Comparison of ENCODE assay signal across 15 cellular contexts in genomic region chrX:78330540-78330939, GRCh38. TPM values are rescaled to one million over a fixed set of nuclear protein-coding genes. Genes with fewer than 3 reads are reported as not detected.
DNase-seq lines count a peak whose midpoint lies in the region; ATAC-seq lines count a peak whose summit lies in the region.
"Had no signal": no experiment of that assay in that cellular context is flagged by ENCODE, and none has a peak within 500 bp of the region (broad histone marks: within the 10 kb centered on the region; RNA-seq: fewer than 3 reads in every experiment).

No MANE protein-coding gene starts in this region.

- no peaks in the 10 kb centered on the region for H3K9me3 Mint-ChIP-seq in activated CD4-positive, alpha-beta memory T cell treated with anti-CD3 and anti-CD28 coated beads for 36 hours
- H3K9me3 Mint-ChIP-seq in activated CD4-positive, alpha-beta memory T cell treated with anti-CD3 and anti-CD28 coated beads, Interleukin-2, amount 10 ng/mL, durations not matched to agents 7 days and 5 days = peaks cover 4% of the 10 kb centered on the region
- no peaks in the 10 kb centered on the region for H3K9me3 Mint-ChIP-seq in IgD-negative memory B cell
- no peaks in the 10 kb centered on the region for H3K9me3 Mint-ChIP-seq in stimulated activated effector memory CD8-positive, alpha-beta T cell treated with anti-CD3 and anti-CD28 coated beads, Interleukin-12 subunit alpha, Interleukin-12 subunit beta, amount 100 ng/mL, for 72 hours
- H3K9me3 Mint-ChIP-seq: CD8-positive, alpha-beta memory T cell; central memory CD8-positive, alpha-beta T cell had no signal

- POLR2A ChIA-PET in activated CD4-positive, alpha-beta memory T cell treated with anti-CD3 and anti-CD28 coated beads for 36 hours (lab: Charles Lee) = interaction anchor here (1.0 kb wide), 1 partner anchor 8 kb away, joined by 4 read pairs; no protein-coding TSS in a partner anchor
- POLR2A ChIA-PET in activated CD4-positive, alpha-beta memory T cell treated with anti-CD3 and anti-CD28 coated beads, Interleukin-2, amount 10 ng/mL, durations not matched to agents 7 days and 5 days (lab: Charles Lee) = interaction anchor here (2.5 kb wide), 1 partner anchor 8 kb away, joined by 7 read pairs; no protein-coding TSS in a partner anchor

- intact Hi-C loops in activated CD4-positive, alpha-beta memory T cell treated with anti-CD3 and anti-CD28 coated beads for 36 hours (cut with micrococcal nuclease) = loop anchor here (1.0 to 5.0 kb wide), 3 partner anchors 16 to 433 kb away; partner anchors contain the start of genes COX7B and MAGT1

- peaks cover 68% of the 10 kb centered on the region for H3K4me1 Mint-ChIP-seq in activated CD4-positive, alpha-beta memory T cell treated with anti-CD3 and anti-CD28 coated beads for 36 hours (ENCODE audit: low read depth)
- H3K4me1 Mint-ChIP-seq in activated CD4-positive, alpha-beta memory T cell treated with anti-CD3 and anti-CD28 coated beads, Interleukin-2, amount 10 ng/mL, durations not matched to agents 7 days and 5 days = peaks cover 66% of the 10 kb centered on the region
- H3K4me1 Mint-ChIP-seq in IgD-negative memory B cell = peaks cover 49 to 68% (median 64%) of the 10 kb centered on the region in 3 donors
- peaks cover 16% of the 10 kb centered on the region for H3K4me1 Mint-ChIP-seq in stimulated activated effector memory CD8-positive, alpha-beta T cell treated with anti-CD3 and anti-CD28 coated beads, Interleukin-12 subunit alpha, Interleukin-12 subunit beta, amount 100 ng/mL, for 72 hours

- peak; percentile 41 for ATAC-seq in GM19463 (IDR thresholded peaks at IDR 0.05; ENCODE audit: unreplicated experiment)
- ATAC-seq in stimulated activated effector memory CD8-positive, alpha-beta T cell treated with anti-CD3 and anti-CD28 coated beads, Interleukin-12 subunit alpha, Interleukin-12 subunit beta, amount 100 ng/mL, for 72 hours = peak; percentile 70
- ATAC-seq in GM21367 (IDR thresholded peaks at IDR 0.05; ENCODE audit: unreplicated experiment) = no peak

- DNase-seq in activated CD4-positive, alpha-beta memory T cell treated with anti-CD3 and anti-CD28 coated beads for 36 hours = no peak
- DNase-seq in activated CD4-positive, alpha-beta memory T cell treated with anti-CD3 and anti-CD28 coated beads, Interleukin-2, amount 10 ng/mL, durations not matched to agents 7 days and 5 days = no peak
- no peak for DNase-seq in stimulated activated effector memory CD8-positive, alpha-beta T cell treated with anti-CD3 and anti-CD28 coated beads, Interleukin-12 subunit alpha, Interleukin-12 subunit beta, amount 100 ng/mL, for 72 hours (ENCODE audit: low spot score in 2 of 2)
- no peak for DNase-seq in activated effector memory CD4-positive, alpha-beta T cell treated with anti-CD3 and anti-CD28 coated beads, Interleukin-2, amount 50 U/mL, for 16 hours
- DNase-seq in stimulated activated CD8-positive, alpha-beta memory T cell treated with anti-CD3 and anti-CD28 coated beads, Interleukin-4, amount 100 ng/mL, for 48 hours = no peak
- DNase-seq: CD8-positive, alpha-beta memory T cell; NCI-H1417; NCI-H345; SHP77 treated with DMSO at 0.1 percent for 48 hours; substantia nigra had no signal

- no peaks in the 10 kb centered on the region for H3K36me3 Mint-ChIP-seq in activated CD4-positive, alpha-beta memory T cell treated with anti-CD3 and anti-CD28 coated beads for 36 hours
- peaks cover 8% of the 10 kb centered on the region for H3K36me3 Mint-ChIP-seq in activated CD4-positive, alpha-beta memory T cell treated with anti-CD3 and anti-CD28 coated beads, Interleukin-2, amount 10 ng/mL, durations not matched to agents 7 days and 5 days (ENCODE audit: low read depth)
- H3K36me3 Mint-ChIP-seq in IgD-negative memory B cell = no peaks in the 10 kb centered on the region
- H3K36me3 Mint-ChIP-seq in stimulated activated effector memory CD8-positive, alpha-beta T cell treated with anti-CD3 and anti-CD28 coated beads, Interleukin-12 subunit alpha, Interleukin-12 subunit beta, amount 100 ng/mL, for 72 hours = no peaks in the 10 kb centered on the region
- H3K36me3 Mint-ChIP-seq: CD8-positive, alpha-beta memory T cell had no signal

- H3K27me3 Mint-ChIP-seq in activated CD4-positive, alpha-beta memory T cell treated with anti-CD3 and anti-CD28 coated beads for 36 hours = no peaks in the 10 kb centered on the region
- no peaks in the 10 kb centered on the region for H3K27me3 Mint-ChIP-seq in activated CD4-positive, alpha-beta memory T cell treated with anti-CD3 and anti-CD28 coated beads, Interleukin-2, amount 10 ng/mL, durations not matched to agents 7 days and 5 days
- H3K27me3 Mint-ChIP-seq in IgD-negative memory B cell = no peaks in the 10 kb centered on the region
- H3K27me3 Mint-ChIP-seq: central memory CD8-positive, alpha-beta T cell had no signal

- peak overlapping the region; percentile 15 for H3K27ac Mint-ChIP-seq in activated CD4-positive, alpha-beta memory T cell treated with anti-CD3 and anti-CD28 coated beads for 36 hours
- H3K27ac Mint-ChIP-seq in activated CD4-positive, alpha-beta memory T cell treated with anti-CD3 and anti-CD28 coated beads, Interleukin-2, amount 10 ng/mL, durations not matched to agents 7 days and 5 days = no peak overlapping the region
- peak overlapping the region in 2 of 3 donors; percentile 26 to 87 for H3K27ac Mint-ChIP-seq in IgD-negative memory B cell
- no peak overlapping the region for H3K27ac Mint-ChIP-seq in stimulated activated effector memory CD8-positive, alpha-beta T cell treated with anti-CD3 and anti-CD28 coated beads, Interleukin-12 subunit alpha, Interleukin-12 subunit beta, amount 100 ng/mL, for 72 hours

- CTCF ChIA-PET in activated CD4-positive, alpha-beta memory T cell treated with anti-CD3 and anti-CD28 coated beads for 36 hours (lab: Charles Lee) = no interaction called here
- CTCF ChIA-PET in activated CD4-positive, alpha-beta memory T cell treated with anti-CD3 and anti-CD28 coated beads, Interleukin-2, amount 10 ng/mL, durations not matched to agents 7 days and 5 days (lab: Charles Lee) = no interaction called here

- H3K4me3 Mint-ChIP-seq in activated CD4-positive, alpha-beta memory T cell treated with anti-CD3 and anti-CD28 coated beads for 36 hours = no peak overlapping the region
- H3K4me3 Mint-ChIP-seq in activated CD4-positive, alpha-beta memory T cell treated with anti-CD3 and anti-CD28 coated beads, Interleukin-2, amount 10 ng/mL, durations not matched to agents 7 days and 5 days = no peak overlapping the region
- H3K4me3 Mint-ChIP-seq in IgD-negative memory B cell = peak overlapping the region in 2 of 4 donors; percentile 38 to 84
- no peak overlapping the region for H3K4me3 Mint-ChIP-seq in stimulated activated effector memory CD8-positive, alpha-beta T cell treated with anti-CD3 and anti-CD28 coated beads, Interleukin-12 subunit alpha, Interleukin-12 subunit beta, amount 100 ng/mL, for 72 hours
- H3K4me3 Mint-ChIP-seq: central memory CD8-positive, alpha-beta T cell had no signal

RNA-seq across cellular contexts. Expression of gene CYSLTR1, which starts 3.1 kb away (rescaled TPM):
- total RNA-seq in activated CD4-positive, alpha-beta memory T cell treated with anti-CD3 and anti-CD28 coated beads for 36 hours = 1 to 10 TPM; 1.8 to 2.5 TPM
- 10 to 100 TPM; 14.4 to 15.7 TPM for total RNA-seq in activated CD4-positive, alpha-beta memory T cell treated with anti-CD3 and anti-CD28 coated beads, Interleukin-2, amount 10 ng/mL, durations not matched to agents 7 days and 5 days
- 63.8 TPM for polyA plus RNA-seq in IgD-negative memory B cell
- total RNA-seq: fibroblast of villous mesenchyme had no signal

Comparison
In these comparisons a context has a peak if more than half of its experiments do, and no peak if none do; other contexts are left out.
1. H3K27ac Mint-ChIP-seq: peak in activated CD4-positive, alpha-beta memory T cell treated with anti-CD3 and anti-CD28 coated beads for 36 hours (single experiment) and IgD-negative memory B cell (2 of 3); none in activated CD4-positive, alpha-beta memory T cell treated with anti-CD3 and anti-CD28 coated beads, Interleukin-2, amount 10 ng/mL, durations not matched to agents 7 days and 5 days (single experiment) and stimulated activated effector memory CD8-positive, alpha-beta T cell treated with anti-CD3 and anti-CD28 coated beads, Interleukin-12 subunit alpha, Interleukin-12 subunit beta, amount 100 ng/mL, for 72 hours (single experiment).
2. RNA of gene CYSLTR1, which starts 3.1 kb away (total RNA-seq): 14.4 to 15.7 TPM in activated CD4-positive, alpha-beta memory T cell treated with anti-CD3 and anti-CD28 coated beads, Interleukin-2, amount 10 ng/mL, durations not matched to agents 7 days and 5 days; 1.8 to 2.5 TPM in activated CD4-positive, alpha-beta memory T cell treated with anti-CD3 and anti-CD28 coated beads for 36 hours; every median in the first group is over 4 times any median in the second.